8 cellular contexts compared by ENCODE assay signal in genomic region chr1:222711319-222712252, GRCh38. TPM values are rescaled to one million over a fixed set of nuclear protein-coding genes. Genes with fewer than 3 reads are reported as not detected.
A peak's percentile ranks its signal among the peaks of the same experiment; 100 is the strongest.
DNase-seq lines count a peak whose midpoint lies in the region; ATAC-seq and TF ChIP-seq lines count a peak whose summit lies in the region.

No MANE protein-coding gene starts in this region.

- POLR2A ChIA-PET in activated CD4-positive, alpha-beta memory T cell treated with anti-CD3 and anti-CD28 coated beads for 36 hours (lab: Charles Lee): interaction anchor here (1.0 to 1.7 kb wide), 3 partner anchors 57 to 122 kb away, joined by 4 to 9 read pairs (median 8); partner anchors contain the start of gene TAF1A

- no peaks in the 10 kb centered on the region for H3K27me3 Mint-ChIP-seq in activated CD4-positive, alpha-beta memory T cell treated with anti-CD3 and anti-CD28 coated beads for 36 hours

- ATAC-seq in GM19035 (IDR thresholded peaks at IDR 0.05; ENCODE audit: unreplicated experiment): peak; percentile 39
- ATAC-seq in HG03342 (IDR thresholded peaks at IDR 0.05; ENCODE audit: unreplicated experiment): peak; percentile 34
- ATAC-seq in lower lobe of right lung: peak; percentile 48 to 60

- CTCF ChIA-PET in activated CD4-positive, alpha-beta memory T cell treated with anti-CD3 and anti-CD28 coated beads for 36 hours (lab: Charles Lee): interaction anchor here (0.9 to 1.5 kb wide), 6 partner anchors 58 to 422 kb away, joined by 3 to 4 read pairs (median 3); no protein-coding TSS in a partner anchor

- no peaks in the 10 kb centered on the region for H3K9me3 Mint-ChIP-seq in activated CD4-positive, alpha-beta memory T cell treated with anti-CD3 and anti-CD28 coated beads for 36 hours

- H3K4me3 Mint-ChIP-seq in activated CD4-positive, alpha-beta memory T cell treated with anti-CD3 and anti-CD28 coated beads for 36 hours: peak overlapping the region; percentile 97

- peak; percentile 60 for DNase-seq in BE2C
- DNase-seq in NCI-H69 (lab: John Stamatoyannopoulos, UW): peak; percentile 93
- DNase-seq in activated CD4-positive, alpha-beta memory T cell treated with anti-CD3 and anti-CD28 coated beads for 36 hours: peak; percentile 72
- peak in 9 of 10 donors; percentile 28 to 59 (median 45) for DNase-seq in dorsolateral prefrontal cortex
- DNase-seq in lower lobe of right lung: peak; percentile 66
- DNase-seq in stimulated activated CD8-positive, alpha-beta memory T cell treated with anti-CD3 and anti-CD28 coated beads, Interleukin-12 subunit alpha, Interleukin-12 subunit beta, amount 100 ng/mL, for 1 hour (ENCODE audit: low read depth): peak; percentile 41

- peaks cover 20% of the 10 kb centered on the region for H3K36me3 Mint-ChIP-seq in activated CD4-positive, alpha-beta memory T cell treated with anti-CD3 and anti-CD28 coated beads for 36 hours

- no peaks in the 10 kb centered on the region for H3K9me3 ChIP-seq in BE2C
- H3K9me3 ChIP-seq in lower lobe of right lung: no peaks in the 10 kb centered on the region

- no peaks in the 10 kb centered on the region for H3K27me3 ChIP-seq in BE2C
- no peaks in the 10 kb centered on the region for H3K27me3 ChIP-seq in dorsolateral prefrontal cortex
- no peaks in the 10 kb centered on the region for H3K27me3 ChIP-seq in lower lobe of right lung (ENCODE audit: low read depth)

- peaks cover 44% of the 10 kb centered on the region for H3K4me1 Mint-ChIP-seq in activated CD4-positive, alpha-beta memory T cell treated with anti-CD3 and anti-CD28 coated beads for 36 hours (ENCODE audit: low read depth)

- H3K4me1 ChIP-seq in BE2C (peaks cover 8% of the 10 kb centered on the region), lower lobe of right lung (peaks cover 41% of the 10 kb centered on the region)

- H3K27ac Mint-ChIP-seq in activated CD4-positive, alpha-beta memory T cell treated with anti-CD3 and anti-CD28 coated beads for 36 hours: peak overlapping the region; percentile 98

- H3K27ac ChIP-seq in dorsolateral prefrontal cortex: peak overlapping the region in 58 of 59 donors; percentile 23 to 100 (median 99)
- peak overlapping the region; percentile 99 for H3K27ac ChIP-seq in lower lobe of right lung

- no peak for TF ChIP-seq CTCF in BE2C (IDR thresholded peaks at IDR 0.05; ENCODE audit: low read depth, low read length)
- peak in 1 of 56 donors; percentile 4 for TF ChIP-seq CTCF in dorsolateral prefrontal cortex (IDR thresholded peaks at IDR 0.05 in 54 of 56, conservative IDR thresholded peaks at IDR 0.05 in 2 of 56; ENCODE audit: low read depth in 1 of 56, partially characterized antibody in 56 of 56)
- TF ChIP-seq CTCF in lower lobe of right lung (IDR thresholded peaks at IDR 0.05): no peak

- H3K4me3 ChIP-seq in BE2C (ENCODE audit: low read depth, low read length) (peak overlapping the region; percentile 99), dorsolateral prefrontal cortex (peak overlapping the region; percentile 65 to 98 (median 91)), lower lobe of right lung (peak overlapping the region; percentile 96)

- intact Hi-C loops in activated CD4-positive, alpha-beta memory T cell treated with anti-CD3 and anti-CD28 coated beads for 36 hours (cut with micrococcal nuclease): loop anchor here (1.0 to 5.0 kb wide), 6 partner anchors 21 to 1136 kb away; partner anchors contain the start of genes DUSP10, TAF1A and TP53BP2
- intact Hi-C loops in dorsolateral prefrontal cortex (cut with DNase I): loop anchor here (2.0 to 10.0 kb wide), 4 partner anchors 67 to 247 kb away; no protein-coding TSS in a partner anchor
- intact Hi-C loops in lower lobe of right lung (cut with DNase I): no loop called here

- H3K36me3 ChIP-seq in BE2C: peaks cover 5% of the 10 kb centered on the region; the same call in 1 of the 2 replicates
- peaks cover 19% of the 10 kb centered on the region for H3K36me3 ChIP-seq in lower lobe of right lung

RNA-seq across cellular contexts. Expression of gene AIDA, which starts 0.7 kb away (rescaled TPM):
- polyA plus RNA-seq in BE2C (2012; ENCODE audit: insufficient read depth, insufficient read length, low read depth): 18.1 TPM
- 10 to 100 TPM; 64.6 to 65.1 TPM for total RNA-seq in activated CD4-positive, alpha-beta memory T cell treated with anti-CD3 and anti-CD28 coated beads for 36 hours
- total RNA-seq in dorsolateral prefrontal cortex (10 to 100 TPM; 34.1 to 72.7 (median 47.8) TPM), lower lobe of right lung (92.5 TPM)

RNA-seq across cellular contexts. Expression of gene BROX, which starts 0.8 kb away (rescaled TPM):
- polyA plus RNA-seq in BE2C (2012; ENCODE audit: insufficient read depth, insufficient read length, low read depth): 7.2 TPM
- total RNA-seq in activated CD4-positive, alpha-beta memory T cell treated with anti-CD3 and anti-CD28 coated beads for 36 hours: 10 to 100 TPM; 37.4 to 39.7 TPM
- 10 to 100 TPM; 31.4 to 71.4 (median 46.5) TPM for total RNA-seq in dorsolateral prefrontal cortex
- 50.2 TPM for total RNA-seq in lower lobe of right lung

RNA-seq across cellular contexts. Expression of gene FAM177B, which starts 25.4 kb away (rescaled TPM):
- polyA plus RNA-seq in BE2C (2012; ENCODE audit: insufficient read depth, insufficient read length, low read depth): not detected
- total RNA-seq in activated CD4-positive, alpha-beta memory T cell treated with anti-CD3 and anti-CD28 coated beads for 36 hours: not detected
- total RNA-seq in dorsolateral prefrontal cortex: 1 to 10 TPM in 25 of 120 experiments, under 1 TPM in 22, not detected in 73; 0.35 to 3.6 (median 1.0) TPM
- 0.56 TPM for total RNA-seq in lower lobe of right lung

Comparison
In these comparisons a context has a peak if more than half of its experiments do, and no peak if none do; other contexts are left out.
1. Peak in every context shown above with its lines: DNase-seq, ATAC-seq, H3K4me3 ChIP-seq and H3K27ac ChIP-seq.
2. DNase-seq: peak in every context shown above with its lines; median percentile 93 in NCI-H69; 72 in activated CD4-positive, alpha-beta memory T cell treated with anti-CD3 and anti-CD28 coated beads for 36 hours; 66 in lower lobe of right lung; 60 in BE2C; 45 in dorsolateral prefrontal cortex; 41 in stimulated activated CD8-positive, alpha-beta memory T cell treated with anti-CD3 and anti-CD28 coated beads, Interleukin-12 subunit alpha, Interleukin-12 subunit beta, amount 100 ng/mL, for 1 hour.